In genomic region chr6:89623749-89624148, GRCh38 we compare ENCODE assay signal across 23 cellular contexts.
"Had no signal": no experiment of that assay in that cellular context is flagged by ENCODE, and none has a peak within 500 bp of the region (broad histone marks: within the 10 kb centered on the region; RNA-seq: fewer than 3 reads in every experiment).

No MANE protein-coding gene starts in this region.

- ATAC-seq: effector memory CD8-positive, alpha-beta T cell; left lobe of liver; natural killer cell; psoas muscle; stimulated activated naive CD8-positive, alpha-beta T cell treated with anti-CD3 and anti-CD28 coated beads, Interleukin-15, amount 100 ng/mL, for 72 hours; upper lobe of right lung had no signal

- H3K36me3 Mint-ChIP-seq: natural killer cell had no signal

- H3K27ac Mint-ChIP-seq: memory B cell had no signal

- H3K4me3 ChIP-seq: esophagus squamous epithelium, lung, ovary, psoas muscle, right lobe of liver, suprapubic skin, transverse colon, upper lobe of right lung, uterus had no signal

- H3K36me3 ChIP-seq: ovary, right lobe of liver, transverse colon, uterus had no signal

- H3K27me3 ChIP-seq: esophagus squamous epithelium, ovary, right lobe of liver, suprapubic skin, transverse colon, upper lobe of right lung, uterus had no signal

- H3K4me1 Mint-ChIP-seq: natural killer cell; stimulated activated naive CD8-positive, alpha-beta T cell treated with anti-CD3 and anti-CD28 coated beads, Interleukin-15, amount 100 ng/mL, for 72 hours had no signal

- H3K27ac ChIP-seq: esophagus squamous epithelium, ovary, psoas muscle, right lobe of liver, suprapubic skin, transverse colon, upper lobe of right lung, uterus had no signal

- H3K9me3 ChIP-seq: esophagus squamous epithelium, ovary, psoas muscle, right lobe of liver, suprapubic skin, transverse colon, upper lobe of right lung, uterus had no signal

- H3K9me3 Mint-ChIP-seq: effector memory CD8-positive, alpha-beta T cell; memory B cell; natural killer cell; stimulated activated naive CD8-positive, alpha-beta T cell treated with anti-CD3 and anti-CD28 coated beads, Interleukin-15, amount 100 ng/mL, for 72 hours had no signal

- H3K4me3 Mint-ChIP-seq: effector memory CD8-positive, alpha-beta T cell; memory B cell; natural killer cell; stimulated activated naive CD8-positive, alpha-beta T cell treated with anti-CD3 and anti-CD28 coated beads, Interleukin-15, amount 100 ng/mL, for 72 hours had no signal

- H3K4me1 ChIP-seq: esophagus squamous epithelium, psoas muscle, right lobe of liver, suprapubic skin, transverse colon, upper lobe of right lung, uterus had no signal

- H3K27me3 Mint-ChIP-seq: effector memory CD8-positive, alpha-beta T cell; memory B cell; stimulated activated naive CD8-positive, alpha-beta T cell treated with anti-CD3 and anti-CD28 coated beads, Interleukin-15, amount 100 ng/mL, for 72 hours had no signal

- DNase-seq: effector memory CD8-positive, alpha-beta T cell; erythroblast; esophagus squamous epithelium; foreskin melanocyte; kidney; natural killer cell; occipital lobe; ovary; posterior cingulate gyrus; psoas muscle; right lobe of liver; small intestine; stimulated activated CD4-positive, alpha-beta T cell treated with anti-CD3 and anti-CD28 coated beads, Interleukin-15, amount 100 ng/mL, for 24 hours; stimulated activated CD4-positive, alpha-beta T cell treated with anti-CD3 and anti-CD28 coated beads, Interleukin-2, amount 100 ng/mL, for 48 hours; stimulated activated naive CD4-positive, alpha-beta T cell; stimulated activated naive CD8-positive, alpha-beta T cell treated with anti-CD3 and anti-CD28 coated beads, Interleukin-15, amount 100 ng/mL, for 72 hours; transverse colon; upper lobe of right lung; uterus had no signal
